In the genomic region with DNA sequence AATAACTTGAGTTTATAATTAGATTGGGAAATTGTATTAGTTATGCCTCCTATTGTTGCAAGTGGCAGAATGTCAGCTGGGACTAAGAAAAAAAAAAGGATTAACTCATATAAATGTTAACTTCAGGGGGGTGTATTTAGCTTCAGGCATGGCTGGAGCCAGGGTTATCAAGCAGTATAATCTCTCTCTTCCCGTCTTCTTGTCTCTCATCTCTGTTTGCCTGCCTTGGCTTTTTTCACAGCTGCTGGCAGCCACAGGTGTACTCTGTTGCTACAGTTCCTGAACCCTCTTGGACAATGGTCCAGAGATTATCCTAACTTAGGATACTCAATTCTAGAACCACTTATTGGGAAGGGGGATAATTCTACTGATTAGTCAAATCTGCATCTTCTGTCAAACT, we compare ENCODE assay signal across 28 cellular contexts.
"Had no signal": no experiment of that assay in that cellular context is flagged by ENCODE, and none has a peak within 500 bp of the region (broad histone marks: within the 10 kb centered on the region; RNA-seq: fewer than 3 reads in every experiment).

No MANE protein-coding gene starts in this region.

- H3K27ac ChIP-seq: colonic mucosa, epithelial cell of prostate, esophagus squamous epithelium, gastrocnemius medialis, hepatocyte, left lung, lower lobe of right lung had no signal

- H3K4me1 ChIP-seq: colonic mucosa, esophagus squamous epithelium, left lung, lower lobe of right lung had no signal

- H3K4me3 ChIP-seq: colonic mucosa, esophagus squamous epithelium, gastrocnemius medialis, heart right ventricle, hepatocyte, left lung, lower lobe of right lung had no signal

- H3K27me3 ChIP-seq: colonic mucosa, esophagus squamous epithelium, gastrocnemius medialis, heart right ventricle, hepatocyte, left lung had no signal

- H3K9me3 ChIP-seq: colonic mucosa, esophagus squamous epithelium, gastrocnemius medialis, heart right ventricle, left lung, lower lobe of right lung had no signal

- H3K36me3 ChIP-seq: colonic mucosa, esophagus squamous epithelium, gastrocnemius medialis, heart right ventricle, left lung, lower lobe of right lung had no signal

- ATAC-seq: effector memory CD8-positive, alpha-beta T cell; esophagus mucosa; gastrocnemius medialis; left lung; lower lobe of right lung; naive thymus-derived CD4-positive, alpha-beta T cell; natural killer cell had no signal

- DNase-seq: colonic mucosa; cortex of kidney; effector CD8-positive, alpha-beta T cell; effector memory CD8-positive, alpha-beta T cell; endodermal cell; erythroblast; esophagus squamous epithelium; foreskin fibroblast; foreskin melanocyte; gastrocnemius medialis; glutamatergic neuron; head of caudate nucleus; heart right ventricle; hypothalamus; immature natural killer cell; islet precursor cell; kidney; kidney glomerular epithelial cell; left lung; left ventricle myocardium superior; lower lobe of right lung; mesenchymal stem cell; midbrain; naive thymus-derived CD4-positive, alpha-beta T cell; natural killer cell had no signal
